In genomic region chr13:50283017-50283416, GRCh38 we compare ENCODE assay signal across 15 cellular contexts.
"Had no signal": no experiment of that assay in that cellular context is flagged by ENCODE, and none has a peak within 500 bp of the region (broad histone marks: within the 10 kb centered on the region; RNA-seq: fewer than 3 reads in every experiment).

No MANE protein-coding gene starts in this region.

- H3K4me1 ChIP-seq: gastrocnemius medialis, left ventricle myocardium inferior had no signal

- H3K4me3 Mint-ChIP-seq: effector memory CD8-positive, alpha-beta T cell; naive thymus-derived CD4-positive, alpha-beta T cell; neural crest cell had no signal

- ATAC-seq: effector memory CD8-positive, alpha-beta T cell; gastrocnemius medialis; naive thymus-derived CD4-positive, alpha-beta T cell; right cardiac atrium had no signal

- H3K27me3 Mint-ChIP-seq: effector memory CD8-positive, alpha-beta T cell had no signal

- H3K36me3 ChIP-seq: esophagus muscularis mucosa, gastrocnemius medialis, left ventricle myocardium inferior, ovary had no signal

- DNase-seq: effector memory CD8-positive, alpha-beta T cell; gastrocnemius medialis; islet precursor cell; left ventricle myocardium inferior; mesendoderm; naive thymus-derived CD4-positive, alpha-beta T cell; ovary; right cardiac atrium; stimulated activated CD4-positive, alpha-beta T cell treated with anti-CD3 and anti-CD28 coated beads, Interleukin-2, amount 100 ng/mL, for 48 hours; stimulated activated naive CD4-positive, alpha-beta T cell treated with Interleukin-2 at 50 U/mL for 16 hours had no signal

- H3K27ac Mint-ChIP-seq: effector memory CD8-positive, alpha-beta T cell; naive thymus-derived CD4-positive, alpha-beta T cell had no signal

- H3K27ac ChIP-seq: epithelial cell of prostate, esophagus muscularis mucosa, gastrocnemius medialis, left ventricle myocardium inferior, ovary had no signal

- H3K9me3 Mint-ChIP-seq: effector memory CD8-positive, alpha-beta T cell had no signal

- H3K27me3 ChIP-seq: esophagus muscularis mucosa, gastrocnemius medialis, ovary had no signal

- H3K9me3 ChIP-seq: gastrocnemius medialis, ovary had no signal

- H3K4me2 ChIP-seq: smooth muscle cell had no signal

- H3K4me3 ChIP-seq: esophagus muscularis mucosa, gastrocnemius medialis, left ventricle myocardium inferior, lung, ovary, smooth muscle cell had no signal
